In the genomic region with DNA sequence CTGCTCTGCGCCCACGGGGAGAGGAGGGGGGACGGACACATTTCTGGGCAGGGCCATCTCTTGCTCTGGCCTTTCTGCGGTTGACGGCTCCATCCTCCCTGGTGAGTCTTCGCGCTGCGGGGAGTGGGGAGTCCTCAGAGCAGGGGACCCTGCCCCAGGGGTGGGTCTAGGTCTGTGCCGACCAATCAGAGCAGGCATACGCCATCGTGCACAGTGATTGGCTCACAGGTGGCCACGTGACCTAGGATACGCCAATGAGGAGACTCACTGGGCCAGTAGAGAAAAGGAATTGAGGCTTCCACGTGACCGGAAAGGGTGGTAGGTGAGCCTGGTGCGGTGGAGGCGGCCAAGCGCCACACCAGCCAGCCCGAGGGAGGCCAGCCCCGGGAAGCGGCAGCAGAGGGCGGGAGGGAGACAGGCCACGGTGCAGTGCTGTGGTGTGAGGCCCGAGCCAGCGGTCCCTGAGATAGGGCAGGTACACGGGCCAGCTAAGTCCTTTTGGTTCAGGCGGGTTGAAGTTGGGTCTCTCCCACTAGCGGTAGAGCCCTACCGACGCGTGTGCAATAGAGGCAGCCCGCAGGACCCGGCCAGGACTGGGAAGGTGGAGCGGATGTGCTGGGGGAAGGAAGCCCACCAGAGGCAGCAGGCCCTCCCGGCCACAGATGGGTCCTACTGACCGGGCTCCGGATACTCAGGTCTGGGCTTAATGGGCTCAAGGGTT, we compare ENCODE assay signal across 1 cellular context.
A peak's percentile ranks its signal among the peaks of the same experiment; 100 is the strongest.
TF ChIP-seq lines count a peak whose summit lies in the region.

No MANE protein-coding gene starts in this region.

TF ChIP-seq in IMR-90, 13 proteins besides CTCF, POLR2A, EP300 and RAD21 (continued from another document):
- TF ChIP-seq, protein P1, sequence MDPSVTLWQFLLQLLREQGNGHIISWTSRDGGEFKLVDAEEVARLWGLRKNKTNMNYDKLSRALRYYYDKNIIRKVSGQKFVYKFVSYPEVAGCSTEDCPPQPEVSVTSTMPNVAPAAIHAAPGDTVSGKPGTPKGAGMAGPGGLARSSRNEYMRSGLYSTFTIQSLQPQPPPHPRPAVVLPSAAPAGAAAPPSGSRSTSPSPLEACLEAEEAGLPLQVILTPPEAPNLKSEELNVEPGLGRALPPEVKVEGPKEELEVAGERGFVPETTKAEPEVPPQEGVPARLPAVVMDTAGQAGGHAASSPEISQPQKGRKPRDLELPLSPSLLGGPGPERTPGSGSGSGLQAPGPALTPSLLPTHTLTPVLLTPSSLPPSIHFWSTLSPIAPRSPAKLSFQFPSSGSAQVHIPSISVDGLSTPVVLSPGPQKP (IDR thresholded peaks at IDR 0.05; ENCODE audit: borderline replicate concordance, low read depth, low read length): no peak
- TF ChIP-seq, protein P2, sequence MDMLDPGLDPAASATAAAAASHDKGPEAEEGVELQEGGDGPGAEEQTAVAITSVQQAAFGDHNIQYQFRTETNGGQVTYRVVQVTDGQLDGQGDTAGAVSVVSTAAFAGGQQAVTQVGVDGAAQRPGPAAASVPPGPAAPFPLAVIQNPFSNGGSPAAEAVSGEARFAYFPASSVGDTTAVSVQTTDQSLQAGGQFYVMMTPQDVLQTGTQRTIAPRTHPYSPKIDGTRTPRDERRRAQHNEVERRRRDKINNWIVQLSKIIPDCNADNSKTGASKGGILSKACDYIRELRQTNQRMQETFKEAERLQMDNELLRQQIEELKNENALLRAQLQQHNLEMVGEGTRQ (IDR thresholded peaks at IDR 0.05; ENCODE audit: low read depth, low read length): 0 out of 2 replicates have a peak, but pooled peaks have one; percentile 9
- TF ChIP-seq CEBPB (IDR thresholded peaks at IDR 0.05; ENCODE audit: low read depth, low read length) (no peak), NFE2L2 (IDR thresholded peaks at IDR 0.05; ENCODE audit: low read depth, low read length) (no peak)
